Comparison of ENCODE assay signal across 11 cellular contexts in genomic region chr2:177633910-177634294, GRCh38.
DNase-seq lines count a peak whose midpoint lies in the region; ATAC-seq and TF ChIP-seq lines count a peak whose summit lies in the region.
"Had no signal": no experiment of that assay in that cellular context is flagged by ENCODE, and none has a peak within 500 bp of the region (broad histone marks: within the 10 kb centered on the region; RNA-seq: fewer than 3 reads in every experiment).

No MANE protein-coding gene starts in this region.

- no peaks in the 10 kb centered on the region for H3K36me3 Mint-ChIP-seq in endothelial cell (ENCODE audit: low read depth, unreplicated experiment)

- no peak for ATAC-seq in HG02938 (IDR thresholded peaks at IDR 0.05; ENCODE audit: unreplicated experiment)

- H3K4me1 Mint-ChIP-seq in endothelial cell (ENCODE audit: unreplicated experiment), result peaks cover 49% of the 10 kb centered on the region

- TF ChIP-seq POLR2A in vagina (IDR thresholded peaks at IDR 0.05), result no peak

- DNase-seq in NCI-H2029 (lab: John Stamatoyannopoulos, UW) (peak; percentile 6), endothelial cell (ENCODE audit: low spot score) (no peak), vagina (ENCODE audit: extremely low spot score in 2 of 2) (no peak), NCI-H524 treated with DMSO at 0.1 percent for 48 hours (lab: John Stamatoyannopoulos, UW) (no peak), HT-29 (ENCODE audit: low spot score) (no peak)
- DNase-seq: activated T-cell treated with anti-CD3 and anti-CD28 coated beads for 4 hours, cortex of kidney, NCI-H187 had no signal

- peak overlapping the region; percentile 73 for H3K4me3 ChIP-seq in GM08714 (ENCODE audit: low read length)
- H3K4me3 ChIP-seq in rectal smooth muscle tissue (ENCODE audit: low read length), result peak overlapping the region; percentile 30
- H3K4me3 ChIP-seq in vagina, result no peak overlapping the region

- no peaks in the 10 kb centered on the region for H3K27me3 ChIP-seq in rectal smooth muscle tissue (ENCODE audit: control insufficient read depth, insufficient read depth, low read length)
- no peaks in the 10 kb centered on the region for H3K27me3 ChIP-seq in vagina

- no peaks in the 10 kb centered on the region for H3K9me3 Mint-ChIP-seq in endothelial cell (ENCODE audit: unreplicated experiment)

- H3K36me3 ChIP-seq in rectal smooth muscle tissue (ENCODE audit: control insufficient read depth, insufficient read depth, low read length) (no peaks in the 10 kb centered on the region), vagina (no peaks in the 10 kb centered on the region)

- no peaks in the 10 kb centered on the region for H3K27me3 Mint-ChIP-seq in endothelial cell (ENCODE audit: unreplicated experiment)

- no peaks in the 10 kb centered on the region for H3K9me3 ChIP-seq in vagina

- peak overlapping the region; percentile 38 for H3K27ac Mint-ChIP-seq in endothelial cell (ENCODE audit: unreplicated experiment)

- no peak for TF ChIP-seq CTCF in endothelial cell (IDR thresholded peaks at IDR 0.05; ENCODE audit: unreplicated experiment)
- no peak for TF ChIP-seq CTCF in vagina (IDR thresholded peaks at IDR 0.05)

- intact Hi-C loops in vagina (cut with DNase I), result no loop called here

- no peak overlapping the region for H3K9ac ChIP-seq in rectal smooth muscle tissue (ENCODE audit: low read length)

- H3K27ac ChIP-seq in rectal smooth muscle tissue (ENCODE audit: low read depth, low read length) (no peak overlapping the region), vagina (no peak overlapping the region)

- H3K4me3 Mint-ChIP-seq in endothelial cell (ENCODE audit: unreplicated experiment), result no peak overlapping the region

- H3K4me1 ChIP-seq in rectal smooth muscle tissue (ENCODE audit: control insufficient read depth, insufficient read depth, low read length) (no peaks in the 10 kb centered on the region), vagina (no peaks in the 10 kb centered on the region)

Comparison
In these comparisons a context has a peak if more than half of its experiments do, and no peak if none do; other contexts are left out.
1. H3K4me3 ChIP-seq: peak in GM08714 (single experiment) and rectal smooth muscle tissue (single experiment); none in vagina (0 of 2).